Comparison of ENCODE assay signal across 10 cellular contexts in the genomic region with DNA sequence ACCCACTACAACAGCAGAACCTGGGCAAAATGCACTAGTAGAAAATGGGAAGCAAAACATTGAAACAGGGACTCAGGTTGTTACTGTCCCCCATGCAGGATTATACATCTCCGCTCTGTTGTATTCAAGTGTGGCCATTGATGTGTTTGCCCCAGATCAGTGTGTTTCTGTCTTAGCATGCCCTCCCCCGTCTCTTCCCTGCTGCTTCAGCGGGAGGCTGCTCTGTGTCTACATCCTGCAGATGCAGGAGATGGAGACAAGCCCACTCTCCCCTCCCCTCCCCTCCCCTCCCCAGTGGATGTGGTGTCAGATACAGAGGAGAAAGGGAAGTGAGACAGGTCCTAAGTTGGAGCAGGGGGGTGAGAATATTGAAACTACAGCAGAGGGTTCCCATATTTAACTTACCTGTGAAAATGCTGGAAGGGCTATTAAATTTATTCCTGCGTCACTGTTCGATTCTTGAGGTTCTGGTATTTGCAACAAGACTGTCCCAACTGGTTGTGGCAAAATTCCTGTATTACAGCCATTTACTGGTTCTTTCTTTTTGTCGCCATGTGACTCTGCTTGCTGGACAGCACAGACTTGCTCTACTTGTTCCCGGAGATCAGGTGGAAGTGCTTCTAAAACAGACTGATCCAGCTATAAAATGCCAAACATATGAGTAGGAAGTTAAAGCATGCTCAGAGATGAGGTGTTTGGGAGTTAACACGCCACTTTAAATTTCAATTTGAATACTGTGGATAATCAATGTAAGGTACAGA.
DNase-seq lines count a peak whose midpoint lies in the region; ATAC-seq, FAIRE-seq and TF ChIP-seq lines count a peak whose summit lies in the region.
"Had no signal": no experiment of that assay in that cellular context is flagged by ENCODE, and none has a peak within 500 bp of the region (broad histone marks: within the 10 kb centered on the region; RNA-seq: fewer than 3 reads in every experiment).

No MANE protein-coding gene starts in this region.

- CTCF ChIA-PET in CD4-positive, alpha-beta T cell (lab: Charles Lee), result interaction anchor here (1.1 kb wide), 1 partner anchor 67 kb away, joined by 6 read pairs; the partner anchor contains the start of gene EIF5B

- peaks cover 12% of the 10 kb centered on the region for H3K4me1 Mint-ChIP-seq in CD4-positive, alpha-beta T cell (ENCODE audit: low read depth)

- H3K9me3 Mint-ChIP-seq in CD4-positive, alpha-beta T cell, result no peaks in the 10 kb centered on the region

- no peak for ATAC-seq in CD4-positive, alpha-beta T cell (ENCODE audit: poor library complexity)
- no peak for ATAC-seq in GM18505 (IDR thresholded peaks at IDR 0.05; ENCODE audit: unreplicated experiment)

- H3K27ac Mint-ChIP-seq in CD4-positive, alpha-beta T cell, result peak overlapping the region; percentile 65

- H3K4me3 Mint-ChIP-seq in CD4-positive, alpha-beta T cell, result no peak overlapping the region

- TF ChIP-seq POLR2A in adrenal gland (IDR thresholded peaks at IDR 0.05) (no peak), thyroid gland (IDR thresholded peaks at IDR 0.05) (no peak), GM18505 (IDR thresholded peaks at IDR 0.05; ENCODE audit: borderline replicate concordance, extremely low read depth, insufficient read depth, insufficient read length) (no peak)

- no peak overlapping the region for H3K9ac ChIP-seq in HUES48 (ENCODE audit: low read depth, low read length)

- H3K4me1 ChIP-seq in HUES48 (ENCODE audit: control insufficient read depth, insufficient read depth, low read length) (peaks cover 19% of the 10 kb centered on the region), adrenal gland (replicated peaks in 1 of 2) (no peaks in the 10 kb centered on the region), thyroid gland (no peaks in the 10 kb centered on the region)

- peaks cover 74% of the 10 kb centered on the region for H3K36me3 Mint-ChIP-seq in CD4-positive, alpha-beta T cell (ENCODE audit: low read depth)

- POLR2A ChIA-PET in CD4-positive, alpha-beta T cell (lab: Charles Lee), result interaction anchor here (0.6 kb wide), 1 partner anchor 37 kb away, joined by 3 read pairs; no protein-coding TSS in a partner anchor

- in situ Hi-C loops in G401 (cut with HindIII; ENCODE audit: low sequenced_read_pairs), result no loop called here

- H3K27me3 ChIP-seq in CD4-positive, alpha-beta T cell (ENCODE audit: control insufficient read depth, insufficient read depth, low read length), result no peaks in the 10 kb centered on the region
- H3K27me3 ChIP-seq in HUES48 (ENCODE audit: control insufficient read depth, insufficient read depth, low read length) (no peaks in the 10 kb centered on the region), bronchial epithelial cell (ENCODE audit: control insufficient read depth, insufficient read depth, low read length) (no peaks in the 10 kb centered on the region), adrenal gland (no peaks in the 10 kb centered on the region), thyroid gland (no peaks in the 10 kb centered on the region)

- intact Hi-C loops in CD4-positive, alpha-beta T cell (cut with DNase I, micrococcal nuclease), result loop anchor here in 1 of 2 experiments (5.0 kb wide), 1 partner anchor 88 kb away; the partner anchor contains the start of gene REV1
- intact Hi-C loops in adrenal gland (cut with DNase I) (no loop called here), thyroid gland (cut with DNase I) (no loop called here)

- peaks cover 91% of the 10 kb centered on the region for H3K36me3 ChIP-seq in HUES48 (ENCODE audit: control insufficient read depth, insufficient read depth, low read length)
- H3K36me3 ChIP-seq in bronchial epithelial cell (ENCODE audit: control insufficient read depth, insufficient read depth, low read length), result peaks cover 18% of the 10 kb centered on the region
- peaks cover 0 to 75% of the 10 kb centered on the region in 2 donors for H3K36me3 ChIP-seq in adrenal gland (replicated peaks in 1 of 2)
- H3K36me3 ChIP-seq in thyroid gland, result peaks cover 25 to 61% of the 10 kb centered on the region in 2 donors

- no peak for TF ChIP-seq CTCF in CD4-positive, alpha-beta T cell (IDR thresholded peaks at IDR 0.05)
- TF ChIP-seq CTCF in bronchial epithelial cell (IDR thresholded peaks at IDR 0.05; ENCODE audit: insufficient read depth, low read length, severe bottlenecking), result no peak
- no peak for TF ChIP-seq CTCF in adrenal gland (IDR thresholded peaks at IDR 0.05)
- no peak for TF ChIP-seq CTCF in thyroid gland (IDR thresholded peaks at IDR 0.05)

- no peak overlapping the region for H3K4me3 ChIP-seq in HUES48 (ENCODE audit: low read depth, low read length)
- no peak overlapping the region for H3K4me3 ChIP-seq in bronchial epithelial cell (ENCODE audit: low read depth, low read length)
- no peak overlapping the region for H3K4me3 ChIP-seq in adrenal gland
- no peak overlapping the region for H3K4me3 ChIP-seq in thyroid gland (replicated peaks in 1 of 3)

- no peak for FAIRE-seq in bronchial epithelial cell (lab: Jason Lieb, UNC)

- DNase-seq in CD4-positive, alpha-beta T cell, result no peak
- DNase-seq in bronchial epithelial cell (ENCODE audit: low read depth), result peak; percentile 62
- DNase-seq in left kidney (ENCODE audit: low read depth, low spot score), result peak; percentile 23
- DNase-seq in G401 (ENCODE audit: low spot score), result no peak
- DNase-seq in adrenal gland, result no peak
- no peak for DNase-seq in thyroid gland
- DNase-seq: NCI-H1436 treated with DMSO at 0.1 percent for 48 hours had no signal

- no peaks in the 10 kb centered on the region for H3K9me3 ChIP-seq in CD4-positive, alpha-beta T cell (ENCODE audit: control insufficient read depth, low read length)
- H3K9me3 ChIP-seq in HUES48 (ENCODE audit: control insufficient read depth, insufficient read depth, low read length) (no peaks in the 10 kb centered on the region), adrenal gland (replicated peaks in 1 of 3) (no peaks in the 10 kb centered on the region), thyroid gland (no peaks in the 10 kb centered on the region)

- H3K27ac ChIP-seq in CD4-positive, alpha-beta T cell (ENCODE audit: low read depth, low read length), result no peak overlapping the region
- H3K27ac ChIP-seq in HUES48 (ENCODE audit: low read depth, low read length) (peak overlapping the region; percentile 60), adrenal gland (no peak overlapping the region), thyroid gland (no peak overlapping the region)
- H3K27ac ChIP-seq: HL-60 had no signal

- WGBS in adrenal gland, 4 donors, result 86 to 92% (median 90%) methylated on average over 8 of the region's 8 CpGs
- 86 to 91% methylated on average over 8 of the region's 8 CpGs for WGBS in thyroid gland, 2 donors

- H3K27me3 Mint-ChIP-seq in CD4-positive, alpha-beta T cell, result no peaks in the 10 kb centered on the region

Comparison
In these comparisons a context has a peak if more than half of its experiments do, and no peak if none do; other contexts are left out.
1. DNase-seq: peak in bronchial epithelial cell (single experiment) and left kidney (single experiment); none in CD4-positive, alpha-beta T cell (0 of 10), G401 (single experiment), adrenal gland (0 of 7) and thyroid gland (0 of 2).